In genomic region chr9:100473271-100474081, GRCh38 we compare ENCODE assay signal across 8 cellular contexts. TPM values are rescaled to one million over a fixed set of nuclear protein-coding genes. Genes with fewer than 3 reads are reported as not detected.
DNase-seq lines count a peak whose midpoint lies in the region; ATAC-seq and TF ChIP-seq lines count a peak whose summit lies in the region.

No MANE protein-coding gene starts in this region.

- DNase-seq in COR-L47 (lab: John Stamatoyannopoulos, UW), result peak; percentile 64
- peak; percentile 73 for DNase-seq in GM20000 (ENCODE audit: low spot score)
- peak; percentile 59 for DNase-seq in HK-2 (ENCODE audit: unreplicated experiment)
- DNase-seq in T-helper 17 cell, result peak in 1 of 3 donors; percentile 18
- no peak for DNase-seq in breast epithelium (ENCODE audit: low spot score in 2 of 2)
- no peak for DNase-seq in kidney epithelial cell (ENCODE audit: low read depth)
- DNase-seq in stimulated activated CD4-positive, alpha-beta T cell treated with anti-CD3 and anti-CD28 coated beads, Interleukin-4, amount 100 ng/mL, for 24 hours, result peak; percentile 17
- no peak for DNase-seq in DMS79 treated with DMSO at 0.1 percent for 48 hours (lab: John Stamatoyannopoulos, UW)

- H3K27me3 ChIP-seq in breast epithelium, result no peaks in the 10 kb centered on the region
- H3K27me3 ChIP-seq in kidney epithelial cell (ENCODE audit: control insufficient read depth, insufficient read depth, low read length), result no peaks in the 10 kb centered on the region

- H3K36me3 ChIP-seq in breast epithelium (no peaks in the 10 kb centered on the region), kidney epithelial cell (ENCODE audit: control insufficient read depth, insufficient read depth, low read length) (no peaks in the 10 kb centered on the region)

- ATAC-seq in T-helper 17 cell, result peak; percentile 71

- TF ChIP-seq CTCF in GM20000 (IDR thresholded peaks at IDR 0.05; ENCODE audit: extremely low read depth, missing control alignments), result no peak
- TF ChIP-seq CTCF in breast epithelium (IDR thresholded peaks at IDR 0.05), result no peak
- no peak for TF ChIP-seq CTCF in kidney epithelial cell (IDR thresholded peaks at IDR 0.05; ENCODE audit: insufficient read depth, low read length, poor library complexity, severe bottlenecking)

- no peak for TF ChIP-seq POLR2A in breast epithelium (IDR thresholded peaks at IDR 0.05)

- H3K4me3 ChIP-seq in breast epithelium, result peak overlapping the region; percentile 52 to 85 (median 65)
- H3K4me3 ChIP-seq in kidney epithelial cell (ENCODE audit: low read depth, low read length), result peak overlapping the region; percentile 70

- no peak overlapping the region for H3K27ac Mint-ChIP-seq in T-helper 17 cell

- H3K4me1 ChIP-seq in breast epithelium, result no peaks in the 10 kb centered on the region

- H3K9me3 ChIP-seq in T-helper 17 cell (ENCODE audit: control insufficient read depth, low read length, poor library complexity, severe bottlenecking), result no peaks in the 10 kb centered on the region
- H3K9me3 ChIP-seq in breast epithelium, result no peaks in the 10 kb centered on the region

- no peak overlapping the region for H3K27ac ChIP-seq in breast epithelium

- peak overlapping the region; percentile 84 for H3K4me3 Mint-ChIP-seq in T-helper 17 cell

- peaks cover 41% of the 10 kb centered on the region for H3K27me3 Mint-ChIP-seq in T-helper 17 cell

- intact Hi-C loops in breast epithelium (cut with DNase I; ENCODE audit: low total_unique reads), result no loop called here

- peaks cover 6% of the 10 kb centered on the region for H3K36me3 Mint-ChIP-seq in T-helper 17 cell (ENCODE audit: low read depth)

- H3K4me1 Mint-ChIP-seq in T-helper 17 cell, result peaks cover 6% of the 10 kb centered on the region

RNA-seq across cellular contexts. Expression of gene TMEFF1, which starts 0.5 kb away (rescaled TPM):
- total RNA-seq in T-helper 17 cell, result not detected
- under 1 TPM; 0.29 to 0.66 (median 0.32) TPM for total RNA-seq in breast epithelium
- total RNA-seq in kidney epithelial cell, result 15.7 and 23.4 TPM in 2 replicates

RNA-seq across cellular contexts. Expression of gene MSANTD3, which starts 46.5 kb away (rescaled TPM):
- total RNA-seq in T-helper 17 cell (10 to 100 TPM in 1 of 2 donors, 1 to 10 TPM in 1; 9.2 to 19.6 TPM), breast epithelium (10 to 100 TPM; 13.0 to 23.9 (median 18.0) TPM), kidney epithelial cell (76.1 and 77.3 TPM in 2 replicates)

Comparison
In these comparisons a context has a peak if more than half of its experiments do, and no peak if none do; other contexts are left out.
1. DNase-seq: peak in COR-L47 (single experiment), GM20000 (single experiment), HK-2 (single experiment) and stimulated activated CD4-positive, alpha-beta T cell treated with anti-CD3 and anti-CD28 coated beads, Interleukin-4, amount 100 ng/mL, for 24 hours (single experiment); none in breast epithelium (0 of 2), kidney epithelial cell (single experiment) and DMS79 treated with DMSO at 0.1 percent for 48 hours (single experiment).
2. RNA of gene TMEFF1, which starts 0.5 kb away (total RNA-seq): 15.7 to 23.4 TPM in kidney epithelial cell; 0.29 to 0.66 TPM in breast epithelium and not detected in T-helper 17 cell; every median in the first group is over 10 times any median in the second.